In genomic region chr4:64388252-64388651, GRCh38 we compare ENCODE assay signal across 30 cellular contexts. TPM values are rescaled to one million over a fixed set of nuclear protein-coding genes. Genes with fewer than 3 reads are reported as not detected.
"Had no signal": no experiment of that assay in that cellular context is flagged by ENCODE, and none has a peak within 500 bp of the region (broad histone marks: within the 10 kb centered on the region; RNA-seq: fewer than 3 reads in every experiment).

No MANE protein-coding gene starts in this region.

- H3K27me3 ChIP-seq: stomach, suprapubic skin, testis, thyroid gland, tibial artery, tibial nerve, transverse colon, upper lobe of left lung, upper lobe of right lung, uterus, vagina had no signal

- DNase-seq: stimulated activated CD4-positive, alpha-beta T cell treated with anti-CD3 and anti-CD28 coated beads, Interleukin-2, amount 100 ng/mL, for 48 hours; stimulated activated CD4-positive, alpha-beta T cell treated with anti-CD3 and anti-CD28 coated beads, Interleukin-4, amount 100 ng/mL, for 1 hour; stimulated activated CD4-positive, alpha-beta T cell treated with anti-CD3 and anti-CD28 coated beads, Interleukin-4, amount 100 ng/mL, for 24 hours; stimulated activated CD4-positive, alpha-beta T cell treated with anti-CD3 and anti-CD28 coated beads, Interleukin-4, amount 100 ng/mL, for 4 hours; stimulated activated CD8-positive, alpha-beta memory T cell treated with anti-CD3 and anti-CD28 coated beads, Interleukin-4, amount 100 ng/mL, for 48 hours; stimulated activated naive B cell treated with anti-CD40 and anti-IgM and Interleukin-4, amounts not matched to agents 10 μg/mL and 1 μg/mL and 100 μg/mL, for 72 hours; stimulated activated naive CD4-positive, alpha-beta T cell; stimulated activated naive CD4-positive, alpha-beta T cell treated with Interleukin-2 at 50 U/mL for 16 hours; stimulated activated naive CD8-positive, alpha-beta T cell treated with anti-CD3 and anti-CD28 coated beads, Interleukin-15, amount 100 ng/mL, for 72 hours; stimulated activated naive CD8-positive, alpha-beta T cell treated with anti-CD3 and anti-CD28 coated beads, Interleukin-15, Interleukin-2, amounts not matched to agents 100 U/mL and 50 U/mL, for 24 hours; stomach; substantia nigra; testis; thyroid gland; tibial artery; transverse colon; trophoblast cell; upper lobe of left lung; upper lobe of right lung; uterus had no signal

- H3K27ac ChIP-seq: stomach, suprapubic skin, testis, thoracic aorta, thyroid gland, tibial artery, tibial nerve, transverse colon, upper lobe of left lung, upper lobe of right lung, uterus, vagina had no signal

- FAIRE-seq: urothelium cell line had no signal

- ATAC-seq: stimulated activated effector memory CD8-positive, alpha-beta T cell treated with anti-CD3 and anti-CD28 coated beads, Interleukin-12 subunit alpha, Interleukin-12 subunit beta, amount 100 ng/mL, for 72 hours; stimulated activated memory B cell treated with anti-CD40 and anti-IgM and Interleukin-4, amounts not matched to agents 10 μg/mL and 1 μg/mL and 100 μg/mL, for 72 hours; stimulated activated naive B cell treated with anti-CD40 and anti-IgM and Interleukin-4, amounts not matched to agents 10 μg/mL and 1 μg/mL and 100 μg/mL, for 72 hours; stimulated activated naive CD8-positive, alpha-beta T cell treated with anti-CD3 and anti-CD28 coated beads, Interleukin-15, amount 100 ng/mL, for 72 hours; stimulated activated naive CD8-positive, alpha-beta T cell treated with anti-CD3 and anti-CD28 coated beads, Interleukin-15, Interleukin-2, amounts not matched to agents 100 U/mL and 50 U/mL, for 24 hours; upper lobe of right lung had no signal

- H3K36me3 ChIP-seq: stomach, suprapubic skin, thoracic aorta, thyroid gland, tibial artery, tibial nerve, transverse colon, upper lobe of left lung, upper lobe of right lung, uterus, vagina had no signal

- H3K4me3 ChIP-seq: stomach, suprapubic skin, testis, thoracic aorta, thyroid gland, tibial artery, tibial nerve, transverse colon, upper lobe of left lung, upper lobe of right lung, uterus, vagina had no signal

- H3K9me3 ChIP-seq: stomach, suprapubic skin, testis, thoracic aorta, thyroid gland, tibial artery, tibial nerve, transverse colon, upper lobe of left lung, upper lobe of right lung, uterus, vagina had no signal

- H3K4me1 ChIP-seq: stomach, suprapubic skin, testis, thyroid gland, tibial artery, tibial nerve, transverse colon, upper lobe of left lung, upper lobe of right lung, uterus, vagina had no signal

RNA-seq across cellular contexts. Expression of gene TECRL, which starts 21.0 kb away (rescaled TPM):
- total RNA-seq: subcutaneous adipose tissue, suprapubic skin, temporal lobe, thoracic aorta, thyroid gland, tibial nerve, transverse colon, upper lobe of left lung, upper lobe of right lung, uterus, vagina had no signal
- polyA plus RNA-seq: urinary bladder had no signal
